Comparison of ENCODE assay signal across 8 cellular contexts in the genomic region with DNA sequence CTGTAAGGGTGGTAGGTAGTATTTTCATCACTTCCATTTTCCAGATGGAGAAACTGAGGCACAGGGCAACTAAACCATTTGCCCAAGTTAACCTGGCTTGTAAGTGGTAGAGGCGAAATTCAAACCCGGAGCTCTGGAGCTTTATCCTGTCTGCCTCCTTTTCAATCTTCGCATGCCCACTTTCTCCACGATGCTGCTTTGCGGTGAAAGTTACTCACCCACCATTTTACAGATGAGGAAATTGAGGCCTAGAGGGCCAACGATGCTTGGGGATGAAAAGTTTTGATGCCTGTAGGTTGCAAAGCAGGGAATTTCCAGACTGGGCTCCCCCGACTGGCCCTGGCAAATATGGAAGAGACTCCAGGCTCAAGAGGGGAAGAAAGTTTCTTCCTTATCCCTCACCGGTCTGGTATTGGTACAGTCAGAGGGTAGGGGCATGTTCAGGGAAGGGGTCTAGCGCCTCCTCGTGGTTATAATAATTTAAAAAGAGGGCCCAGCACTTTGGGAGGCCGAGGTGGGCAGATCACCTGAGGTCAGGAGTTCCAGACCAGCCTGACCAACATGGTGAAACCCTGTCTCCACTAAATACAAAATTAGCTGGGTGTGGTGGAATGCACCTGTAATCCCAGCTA. TPM values are rescaled to one million over a fixed set of nuclear protein-coding genes. Genes with fewer than 3 reads are reported as not detected.
DNase-seq lines count a peak whose midpoint lies in the region; ATAC-seq and TF ChIP-seq lines count a peak whose summit lies in the region.

No MANE protein-coding gene starts in this region.

- ATAC-seq in gastroesophageal sphincter (no peak), GM18520 (IDR thresholded peaks at IDR 0.05; ENCODE audit: unreplicated experiment) (no peak), HG03521 (IDR thresholded peaks at IDR 0.05; ENCODE audit: unreplicated experiment) (no peak)

- H3K4me1 ChIP-seq in liver (ENCODE audit: control insufficient read depth in 4 of 4, insufficient read depth in 4 of 4, low read length in 3 of 4) (peaks cover 12 to 26% (median 19%) of the 10 kb centered on the region in 4 donors), gastroesophageal sphincter (peaks cover 0 to 14% (median 8%) of the 10 kb centered on the region in 3 donors)

- no peak for TF ChIP-seq EP300 in gastroesophageal sphincter (IDR thresholded peaks at IDR 0.05)

- CTCF ChIA-PET in activated CD4-positive, alpha-beta memory T cell treated with anti-CD3 and anti-CD28 coated beads, Interleukin-2, amount 10 ng/mL, durations not matched to agents 7 days and 5 days (lab: Charles Lee), result interaction anchor here (0.6 to 2.8 kb wide), 9 partner anchors 30 to 611 kb away, joined by 3 to 18 read pairs (median 5); a partner anchor contains a TSS

- H3K36me3 Mint-ChIP-seq in activated CD4-positive, alpha-beta memory T cell treated with anti-CD3 and anti-CD28 coated beads, Interleukin-2, amount 10 ng/mL, durations not matched to agents 7 days and 5 days (ENCODE audit: low read depth), result peaks cover 14% of the 10 kb centered on the region

- TF ChIP-seq RAD21 in liver (IDR thresholded peaks at IDR 0.05), result peak; percentile 48 to 75

- TF ChIP-seq CTCF in liver (IDR thresholded peaks at IDR 0.05; ENCODE audit: low read depth, low read length, missing input control) (peak; percentile 15), gastroesophageal sphincter (IDR thresholded peaks at IDR 0.05) (peak in 1 of 4 experiments; percentile 50)

- H3K27me3 Mint-ChIP-seq in activated CD4-positive, alpha-beta memory T cell treated with anti-CD3 and anti-CD28 coated beads, Interleukin-2, amount 10 ng/mL, durations not matched to agents 7 days and 5 days, result no peaks in the 10 kb centered on the region

- no peak overlapping the region for H3K4me3 Mint-ChIP-seq in activated CD4-positive, alpha-beta memory T cell treated with anti-CD3 and anti-CD28 coated beads, Interleukin-2, amount 10 ng/mL, durations not matched to agents 7 days and 5 days

- WGBS in liver, result 54% methylated on average over 11 of the region's 11 CpGs
- WGBS in gastroesophageal sphincter (ENCODE audit: low coverage in 1 of 2), 2 donors, result 51% methylated on average over 5 of the region's 11 CpGs; no CpG with 5 or more reads in 1 of the 2 donors

- peaks cover 60% of the 10 kb centered on the region for H3K4me1 Mint-ChIP-seq in activated CD4-positive, alpha-beta memory T cell treated with anti-CD3 and anti-CD28 coated beads, Interleukin-2, amount 10 ng/mL, durations not matched to agents 7 days and 5 days

- no peak overlapping the region for H3K27ac ChIP-seq in liver (ENCODE audit: low read depth in 1 of 2, low read length in 2 of 2)
- H3K27ac ChIP-seq in gastroesophageal sphincter, result no peak overlapping the region

- H3K9me3 ChIP-seq in liver (ENCODE audit: control insufficient read depth in 4 of 4, low read length in 3 of 4) (no peaks in the 10 kb centered on the region), gastroesophageal sphincter (no peaks in the 10 kb centered on the region)

- H3K9me3 Mint-ChIP-seq in activated CD4-positive, alpha-beta memory T cell treated with anti-CD3 and anti-CD28 coated beads, Interleukin-2, amount 10 ng/mL, durations not matched to agents 7 days and 5 days, result no peaks in the 10 kb centered on the region

- POLR2A ChIA-PET in activated CD4-positive, alpha-beta memory T cell treated with anti-CD3 and anti-CD28 coated beads, Interleukin-2, amount 10 ng/mL, durations not matched to agents 7 days and 5 days (lab: Charles Lee), result interaction anchor here (1.4 to 3.6 kb wide), 6 partner anchors 31 to 300 kb away, joined by 3 to 35 read pairs (median 7); a partner anchor contains a TSS

- peak overlapping the region; percentile 89 for H3K27ac Mint-ChIP-seq in activated CD4-positive, alpha-beta memory T cell treated with anti-CD3 and anti-CD28 coated beads, Interleukin-2, amount 10 ng/mL, durations not matched to agents 7 days and 5 days

- H3K36me3 ChIP-seq in liver (ENCODE audit: control insufficient read depth in 4 of 4, insufficient read depth in 3 of 4, low read depth in 1 of 4, low read length in 3 of 4), result no peaks in the 10 kb centered on the region
- no peaks in the 10 kb centered on the region for H3K36me3 ChIP-seq in gastroesophageal sphincter

- no peak overlapping the region for H3K9ac ChIP-seq in liver (ENCODE audit: low read depth in 1 of 2, low read length in 2 of 2)

- H3K4me3 ChIP-seq in liver (ENCODE audit: low read depth in 1 of 3, low read length in 3 of 3) (no peak overlapping the region), gastroesophageal sphincter (no peak overlapping the region)

- H3K27me3 ChIP-seq in liver (ENCODE audit: control insufficient read depth in 4 of 4, insufficient read depth in 4 of 4, low read length in 3 of 4), result no peaks in the 10 kb centered on the region
- peaks cover 84% of the 10 kb centered on the region for H3K27me3 ChIP-seq in gastroesophageal sphincter

- peak; percentile 54 for DNase-seq in CD1c-positive myeloid dendritic cell (ENCODE audit: extremely low spot score)
- peak; percentile 41 for DNase-seq in HCEC 1CT
- no peak for DNase-seq in activated CD4-positive, alpha-beta memory T cell treated with anti-CD3 and anti-CD28 coated beads, Interleukin-2, amount 10 ng/mL, durations not matched to agents 7 days and 5 days
- no peak for DNase-seq in cerebellum (ENCODE audit: low spot score)

- no peak for TF ChIP-seq POLR2A in gastroesophageal sphincter (IDR thresholded peaks at IDR 0.05)

TF ChIP-seq in liver, 16 proteins besides CTCF, POLR2A, EP300 and RAD21 (continues in another document):
- TF ChIP-seq NR2F2 (IDR thresholded peaks at IDR 0.05), result no peak
- TF ChIP-seq, protein P1, sequence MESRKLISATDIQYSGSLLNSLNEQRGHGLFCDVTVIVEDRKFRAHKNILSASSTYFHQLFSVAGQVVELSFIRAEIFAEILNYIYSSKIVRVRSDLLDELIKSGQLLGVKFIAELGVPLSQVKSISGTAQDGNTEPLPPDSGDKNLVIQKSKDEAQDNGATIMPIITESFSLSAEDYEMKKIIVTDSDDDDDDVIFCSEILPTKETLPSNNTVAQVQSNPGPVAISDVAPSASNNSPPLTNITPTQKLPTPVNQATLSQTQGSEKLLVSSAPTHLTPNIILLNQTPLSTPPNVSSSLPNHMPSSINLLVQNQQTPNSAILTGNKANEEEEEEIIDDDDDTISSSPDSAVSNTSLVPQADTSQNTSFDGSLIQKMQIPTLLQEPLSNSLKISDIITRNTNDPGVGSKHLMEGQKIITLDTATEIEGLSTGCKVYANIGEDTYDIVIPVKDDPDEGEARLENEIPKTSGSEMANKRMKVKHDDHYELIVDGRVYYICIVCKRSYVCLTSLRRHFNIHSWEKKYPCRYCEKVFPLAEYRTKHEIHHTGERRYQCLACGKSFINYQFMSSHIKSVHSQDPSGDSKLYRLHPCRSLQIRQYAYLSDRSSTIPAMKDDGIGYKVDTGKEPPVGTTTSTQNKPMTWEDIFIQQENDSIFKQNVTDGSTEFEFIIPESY (IDR thresholded peaks at IDR 0.05), result no peak
- no peak for TF ChIP-seq EGR1 (IDR thresholded peaks at IDR 0.05; ENCODE audit: low read depth in 2 of 2)
- no peak for TF ChIP-seq SP1 (IDR thresholded peaks at IDR 0.05)
- no peak for TF ChIP-seq HNF4A (conservative IDR thresholded peaks at IDR 0.05)
- TF ChIP-seq, protein P2, sequence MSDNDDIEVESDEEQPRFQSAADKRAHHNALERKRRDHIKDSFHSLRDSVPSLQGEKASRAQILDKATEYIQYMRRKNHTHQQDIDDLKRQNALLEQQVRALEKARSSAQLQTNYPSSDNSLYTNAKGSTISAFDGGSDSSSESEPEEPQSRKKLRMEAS (IDR thresholded peaks at IDR 0.05), result no peak
- TF ChIP-seq FOXA1 (IDR thresholded peaks at IDR 0.05), result no peak
- TF ChIP-seq TAF1 (conservative IDR thresholded peaks at IDR 0.05), result no peak
- TF ChIP-seq, protein P3, sequence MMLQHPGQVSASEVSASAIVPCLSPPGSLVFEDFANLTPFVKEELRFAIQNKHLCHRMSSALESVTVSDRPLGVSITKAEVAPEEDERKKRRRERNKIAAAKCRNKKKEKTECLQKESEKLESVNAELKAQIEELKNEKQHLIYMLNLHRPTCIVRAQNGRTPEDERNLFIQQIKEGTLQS (IDR thresholded peaks at IDR 0.05), result no peak
- TF ChIP-seq JUND (IDR thresholded peaks at IDR 0.05), result no peak
- no peak for TF ChIP-seq FOXA2 (IDR thresholded peaks at IDR 0.05)

RNA-seq across cellular contexts. Expression of a gene that starts 1.9 kb away (rescaled TPM):
- total RNA-seq in activated CD4-positive, alpha-beta memory T cell treated with anti-CD3 and anti-CD28 coated beads, Interleukin-2, amount 10 ng/mL, durations not matched to agents 7 days and 5 days, result 10 to 100 TPM; 26.4 to 28.1 TPM
- total RNA-seq in liver (1 to 10 TPM in 1 of 2 donors, under 1 TPM in 1; 0.23 to 1.0 TPM), gastroesophageal sphincter (1 to 10 TPM in 2 of 4 donors, under 1 TPM in 1, not detected in 1; 0.78 to 5.8 (median 1.7) TPM), cerebellum (4.9 TPM)
- 1 to 10 TPM in 1 of 2 donors, under 1 TPM in 1; 0.54 to 1.0 TPM for polyA plus RNA-seq in liver

RNA-seq across cellular contexts. Expression of a gene that starts 3.4 kb away (rescaled TPM):
- total RNA-seq in activated CD4-positive, alpha-beta memory T cell treated with anti-CD3 and anti-CD28 coated beads, Interleukin-2, amount 10 ng/mL, durations not matched to agents 7 days and 5 days, result 100 to 1,000 TPM; 105 to 107 TPM
- 10 to 100 TPM in 1 of 2 donors, 1 to 10 TPM in 1; 6.3 to 13.3 TPM for total RNA-seq in liver
- polyA plus RNA-seq in liver, result 1 to 10 TPM in 1 of 2 donors, under 1 TPM in 1; 0.60 to 2.0 TPM
- 1 to 10 TPM; 2.3 to 7.8 (median 5.7) TPM for total RNA-seq in gastroesophageal sphincter
- total RNA-seq in cerebellum, result 1.8 TPM

RNA-seq across cellular contexts. Expression of a gene that starts 29.6 kb away (rescaled TPM):
- total RNA-seq in activated CD4-positive, alpha-beta memory T cell treated with anti-CD3 and anti-CD28 coated beads, Interleukin-2, amount 10 ng/mL, durations not matched to agents 7 days and 5 days, result 10 to 100 TPM; 17.6 to 19.5 TPM
- total RNA-seq in liver (1 to 10 TPM; 6.1 to 9.9 TPM), gastroesophageal sphincter (100 to 1,000 TPM in 3 of 4 donors, 10 to 100 TPM in 1; 94.1 to 129 (median 104) TPM), cerebellum (3.6 TPM)
- 1 to 10 TPM; 3.4 to 8.7 TPM for polyA plus RNA-seq in liver

RNA-seq across cellular contexts. Expression of a gene that starts 31.7 kb away (rescaled TPM):
- total RNA-seq in activated CD4-positive, alpha-beta memory T cell treated with anti-CD3 and anti-CD28 coated beads, Interleukin-2, amount 10 ng/mL, durations not matched to agents 7 days and 5 days, result 100 to 1,000 TPM; 105 to 107 TPM
- total RNA-seq in liver (10 to 100 TPM; 17.2 to 28.9 TPM), gastroesophageal sphincter (10 to 100 TPM; 44.0 to 68.8 (median 60.1) TPM), cerebellum (13.0 TPM)
- polyA plus RNA-seq in liver, result 10 to 100 TPM; 32.0 to 34.2 TPM

RNA-seq across cellular contexts. Expression of a gene that starts 48.7 kb away (rescaled TPM):
- under 1 TPM; 0.28 to 0.60 TPM for total RNA-seq in activated CD4-positive, alpha-beta memory T cell treated with anti-CD3 and anti-CD28 coated beads, Interleukin-2, amount 10 ng/mL, durations not matched to agents 7 days and 5 days
- total RNA-seq in liver (1,000 to 10,000 TPM; 4,543 to 9,349 TPM), gastroesophageal sphincter (100 to 1,000 TPM; 246 to 757 (median 594) TPM), cerebellum (20.8 TPM)
- polyA plus RNA-seq in liver, result 1,000 to 10,000 TPM; 7,734 to 8,295 TPM

Comparison
In these comparisons a context has a peak if more than half of its experiments do, and no peak if none do; other contexts are left out.
1. DNase-seq: peak in CD1c-positive myeloid dendritic cell (single experiment) and HCEC 1CT (single experiment); none in activated CD4-positive, alpha-beta memory T cell treated with anti-CD3 and anti-CD28 coated beads, Interleukin-2, amount 10 ng/mL, durations not matched to agents 7 days and 5 days (single experiment) and cerebellum (single experiment).
2. RNA of a gene that starts 3.4 kb away (total RNA-seq): 105 to 107 TPM in activated CD4-positive, alpha-beta memory T cell treated with anti-CD3 and anti-CD28 coated beads, Interleukin-2, amount 10 ng/mL, durations not matched to agents 7 days and 5 days; 6.3 to 13.3 TPM in liver, 2.3 to 7.8 TPM in gastroesophageal sphincter and 1.8 TPM in cerebellum (single experiment); every median in the first group is over 4 times any median in the second.
3. RNA of a gene that starts 29.6 kb away (total RNA-seq): 94.1 to 129 TPM in gastroesophageal sphincter; 17.6 to 19.5 TPM in activated CD4-positive, alpha-beta memory T cell treated with anti-CD3 and anti-CD28 coated beads, Interleukin-2, amount 10 ng/mL, durations not matched to agents 7 days and 5 days, 6.1 to 9.9 TPM in liver and 3.6 TPM in cerebellum (single experiment); every median in the first group is over 4 times any median in the second.